In the genomic region with DNA sequence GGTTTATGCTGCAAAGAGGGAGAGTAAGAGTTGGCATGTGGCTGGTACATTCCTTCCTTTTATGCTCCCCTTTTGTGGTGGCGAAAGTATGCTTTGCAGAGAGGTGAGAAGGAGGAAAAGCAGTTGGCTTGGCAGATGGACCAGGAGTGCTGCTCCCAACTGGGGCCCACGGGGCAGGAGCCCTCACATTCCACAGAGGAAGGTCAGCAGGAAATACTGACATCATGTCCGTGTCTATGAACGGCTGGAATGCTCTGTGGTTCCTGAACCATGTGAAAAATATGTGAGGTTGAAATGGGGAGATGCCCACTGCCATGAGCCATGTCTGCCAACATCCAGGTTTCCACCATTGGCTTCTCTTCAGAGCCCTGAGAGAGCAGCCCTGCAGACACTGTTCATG, we compare ENCODE assay signal across 11 cellular contexts. TPM values are rescaled to one million over a fixed set of nuclear protein-coding genes. Genes with fewer than 3 reads are reported as not detected.
DNase-seq lines count a peak whose midpoint lies in the region; ATAC-seq and TF ChIP-seq lines count a peak whose summit lies in the region.
"Had no signal": no experiment of that assay in that cellular context is flagged by ENCODE, and none has a peak within 500 bp of the region (broad histone marks: within the 10 kb centered on the region; RNA-seq: fewer than 3 reads in every experiment).

No MANE protein-coding gene starts in this region.

- intact Hi-C loops in HCT116 (cut with micrococcal nuclease), result no loop called here

- CTCF ChIA-PET in HCT116 (lab: Charles Lee), result no interaction called here

- no peaks in the 10 kb centered on the region for H3K36me3 ChIP-seq in HCT116 (ENCODE audit: control insufficient read depth in 1 of 2, insufficient read depth in 2 of 2, low read length in 2 of 2)
- H3K36me3 ChIP-seq: WERI-Rb-1 had no signal

- no peaks in the 10 kb centered on the region for H3K9me3 ChIP-seq in HCT116 (ENCODE audit: control insufficient read depth in 1 of 2, insufficient read depth in 1 of 2, low read depth in 1 of 2, low read length in 2 of 2)

- no peaks in the 10 kb centered on the region for H4K20me1 ChIP-seq in HCT116 (ENCODE audit: insufficient read depth)

- no peak overlapping the region; the same call in 1 of the 2 replicates for H3K27ac ChIP-seq in HCT116 (ENCODE audit: low read depth, low read length)
- H3K27ac ChIP-seq: WERI-Rb-1 had no signal

- no peak for TF ChIP-seq CTCF in HCT116 (IDR thresholded peaks at IDR 0.05 in 2 of 3, conservative IDR thresholded peaks at IDR 0.05 in 1 of 3; ENCODE audit: borderline replicate concordance in 1 of 3, insufficient read depth in 1 of 3, low read depth in 2 of 3, low read length in 2 of 3)

- H3K79me2 ChIP-seq in HCT116 (ENCODE audit: insufficient read depth, low read length), result no peaks in the 10 kb centered on the region

- ATAC-seq in HCT116, result peak; percentile 90
- ATAC-seq: stimulated activated naive B cell treated with anti-CD40 and anti-IgM and Interleukin-4, amounts not matched to agents 10 μg/mL and 1 μg/mL and 100 μg/mL, for 72 hours had no signal

- H3K4me1 ChIP-seq in HCT116 (ENCODE audit: control insufficient read depth in 1 of 2, insufficient read depth in 2 of 2, low read length in 2 of 2), result peaks cover 0 to 20% of the 10 kb centered on the region in 2 experiments; a peak in 3 of 4 replicates

- BruUV-seq in HCT116 (replicated peaks; lab: Mats Ljungman, UMichigan), result no TSS peak

- POLR2A ChIA-PET in HCT116 (lab: Charles Lee), result no interaction called here

- peak overlapping the region; percentile 30 for H3K4me2 ChIP-seq in HCT116 (ENCODE audit: low read length)

- H3K4me3 ChIP-seq in HCT116 (replicated peaks in 1 of 2; ENCODE audit: low read depth in 1 of 2, low read length in 2 of 2), result no peak overlapping the region

- no peak for TF ChIP-seq RAD21 in HCT116 (IDR thresholded peaks at IDR 0.05; ENCODE audit: low read depth)

- RAD21 ChIA-PET in HCT116 (lab: Charles Lee; ENCODE audit: low non-redundant PET in 1 of 2, low total read pairs in 2 of 2, uncharacterized antibody in 2 of 2, unreplicated experiment in 2 of 2), result no interaction called here

- H3K9ac ChIP-seq in HCT116 (ENCODE audit: low read length), result no peak overlapping the region

- TF ChIP-seq POLR2A in HCT116 (IDR thresholded peaks at IDR 0.05; ENCODE audit: borderline replicate concordance, extremely low read depth, insufficient read depth, insufficient read length), result no peak

- H2AFZ ChIP-seq in HCT116 (ENCODE audit: low read depth, low read length, poor library complexity, severe bottlenecking), result no peak overlapping the region

- H3K27me3 ChIP-seq in HCT116 (ENCODE audit: insufficient read depth, low read length), result no peaks in the 10 kb centered on the region

- DNase-seq in HCT116 (ENCODE audit: low read depth, low spot score) (no peak), SW480 (ENCODE audit: low spot score) (peak; percentile 94), foreskin melanocyte (peak; percentile 16), NCI-H2196 treated with DMSO at 0.1 percent for 48 hours (lab: John Stamatoyannopoulos, UW; ENCODE audit: unreplicated experiment) (no peak), NCI-H1436 (lab: John Stamatoyannopoulos, UW) (no peak)
- DNase-seq in stimulated activated CD8-positive, alpha-beta memory T cell treated with anti-CD3 and anti-CD28 coated beads, Interleukin-4, amount 100 ng/mL, for 48 hours, result peak; percentile 7
- DNase-seq in activated effector memory CD4-positive, alpha-beta T cell treated with Interleukin-2 at 50 U/mL for 16 hours, result no peak
- DNase-seq: activated naive CD8-positive, alpha-beta T cell treated with anti-CD3 and anti-CD28 coated beads for 36 hours; NCI-H524; stimulated activated naive B cell treated with anti-CD40 and anti-IgM and Interleukin-4, amounts not matched to agents 10 μg/mL and 1 μg/mL and 100 μg/mL, for 72 hours; WERI-Rb-1 had no signal

- no peaks in the 10 kb centered on the region for H3K9me2 ChIP-seq in HCT116 (ENCODE audit: insufficient read depth)

TF ChIP-seq in HCT116, 20 proteins besides CTCF, POLR2A, EP300 and RAD21:
- TF ChIP-seq SP1 (IDR thresholded peaks at IDR 0.05; ENCODE audit: low read depth) (peak; percentile 32; the same call in 1 of the 2 replicates), POLR2AphosphoS5 (IDR thresholded peaks at IDR 0.05; ENCODE audit: low read depth, low read length) (no peak), FOSL1 (IDR thresholded peaks at IDR 0.05; ENCODE audit: low read depth) (peak; percentile 47; the same call in 1 of the 2 replicates), EZH2 (IDR thresholded peaks at IDR 0.05) (no peak), TCF7L2 (IDR thresholded peaks at IDR 0.05; ENCODE audit: borderline replicate concordance, extremely low read depth, insufficient read depth, insufficient read length) (no peak), ZNF274 (IDR thresholded peaks at IDR 0.05; ENCODE audit: low read depth, low read length) (no peak), ELF1 (IDR thresholded peaks at IDR 0.05; ENCODE audit: borderline replicate concordance, low read depth) (no peak), JUND (IDR thresholded peaks at IDR 0.05) (peak; percentile 32; the same call in 1 of the 2 replicates), CBX3 (IDR thresholded peaks at IDR 0.05; ENCODE audit: low read depth) (no peak), MAX (IDR thresholded peaks at IDR 0.05) (no peak), CEBPB (IDR thresholded peaks at IDR 0.05; ENCODE audit: low read depth) (no peak)
- TF ChIP-seq, protein P1, sequence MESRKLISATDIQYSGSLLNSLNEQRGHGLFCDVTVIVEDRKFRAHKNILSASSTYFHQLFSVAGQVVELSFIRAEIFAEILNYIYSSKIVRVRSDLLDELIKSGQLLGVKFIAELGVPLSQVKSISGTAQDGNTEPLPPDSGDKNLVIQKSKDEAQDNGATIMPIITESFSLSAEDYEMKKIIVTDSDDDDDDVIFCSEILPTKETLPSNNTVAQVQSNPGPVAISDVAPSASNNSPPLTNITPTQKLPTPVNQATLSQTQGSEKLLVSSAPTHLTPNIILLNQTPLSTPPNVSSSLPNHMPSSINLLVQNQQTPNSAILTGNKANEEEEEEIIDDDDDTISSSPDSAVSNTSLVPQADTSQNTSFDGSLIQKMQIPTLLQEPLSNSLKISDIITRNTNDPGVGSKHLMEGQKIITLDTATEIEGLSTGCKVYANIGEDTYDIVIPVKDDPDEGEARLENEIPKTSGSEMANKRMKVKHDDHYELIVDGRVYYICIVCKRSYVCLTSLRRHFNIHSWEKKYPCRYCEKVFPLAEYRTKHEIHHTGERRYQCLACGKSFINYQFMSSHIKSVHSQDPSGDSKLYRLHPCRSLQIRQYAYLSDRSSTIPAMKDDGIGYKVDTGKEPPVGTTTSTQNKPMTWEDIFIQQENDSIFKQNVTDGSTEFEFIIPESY (IDR thresholded peaks at IDR 0.05; ENCODE audit: extremely low read depth, insufficient replicate concordance, low read length), result no peak

RNA-seq across cellular contexts. Expression of gene GAS6, which starts 33.3 kb away (rescaled TPM):
- 49.4 TPM for total RNA-seq in HCT116 (2021; ENCODE audit: unreplicated experiment)
- 48.8 and 55.5 TPM in 2 replicates for polyA plus RNA-seq in HCT116 (2012)

Comparison
In these comparisons a context has a peak if more than half of its experiments do, and no peak if none do; other contexts are left out.
1. DNase-seq: peak in SW480 (single experiment), foreskin melanocyte (single experiment) and stimulated activated CD8-positive, alpha-beta memory T cell treated with anti-CD3 and anti-CD28 coated beads, Interleukin-4, amount 100 ng/mL, for 48 hours (single experiment); none in HCT116 (single experiment), activated effector memory CD4-positive, alpha-beta T cell treated with Interleukin-2 at 50 U/mL for 16 hours (single experiment), NCI-H2196 treated with DMSO at 0.1 percent for 48 hours (single experiment) and NCI-H1436 (single experiment).